23 cellular contexts compared by ENCODE assay signal in genomic region chr7:30272126-30272525, GRCh38. TPM values are rescaled to one million over a fixed set of nuclear protein-coding genes. Genes with fewer than 3 reads are reported as not detected.
DNase-seq lines count a peak whose midpoint lies in the region; ATAC-seq, FAIRE-seq and TF ChIP-seq lines count a peak whose summit lies in the region.
"Had no signal": no experiment of that assay in that cellular context is flagged by ENCODE, and none has a peak within 500 bp of the region (broad histone marks: within the 10 kb centered on the region; RNA-seq: fewer than 3 reads in every experiment).

No MANE protein-coding gene starts in this region.

- no peak for FAIRE-seq in K562 (lab: Jason Lieb, UNC)
- FAIRE-seq: A549, D721Med, G401.6, GM12891, GM19239 had no signal

- ATAC-seq in K562: no peak
- peak; percentile 38 for ATAC-seq in left lung
- ATAC-seq in upper lobe of right lung: peak; percentile 52
- no peak for ATAC-seq in HG03520 (IDR thresholded peaks at IDR 0.05; ENCODE audit: unreplicated experiment)
- ATAC-seq in HG02678 (IDR thresholded peaks at IDR 0.05; ENCODE audit: unreplicated experiment): no peak
- ATAC-seq: A549; CD8-positive, alpha-beta T cell had no signal

- H3K4me2 ChIP-seq in K562 (ENCODE audit: insufficient read depth, low read length): no peak overlapping the region
- H3K4me2 ChIP-seq: A549 had no signal

- in situ Hi-C loops in K562 (cut with MboI): no loop called here

- TF ChIP-seq RAD21 in K562 (CRISPR knock-in tag; conservative IDR thresholded peaks at IDR 0.05 in 1 of 2, IDR thresholded peaks at IDR 0.05 in 1 of 2): no peak

- H3K4me3 ChIP-seq in K562 (no peak overlapping the region), left lung (no peak overlapping the region), upper lobe of right lung (no peak overlapping the region)
- H3K4me3 ChIP-seq: A549; BLaER1 treated with 17β-estradiol and CSF1 and Interleukin-3, amounts not matched to agents 10 nM and 100 nM had no signal

- 50% methylated on average over 2 of the region's 2 CpGs for WGBS in K562 (ENCODE audit: insufficient coverage, low coverage, missing lambda C conversion rate)

- no peak overlapping the region for H2AFZ ChIP-seq in K562 (ENCODE audit: low read depth, low read length)

- no peaks in the 10 kb centered on the region for H3K27me3 Mint-ChIP-seq in mesothelial cell of epicardium (ENCODE audit: low read depth)
- H3K27me3 Mint-ChIP-seq: B cell; CD4-positive, alpha-beta T cell had no signal

- H3K36me3 ChIP-seq in K562 (ENCODE audit: control insufficient read depth, insufficient read depth, low read length) (no peaks in the 10 kb centered on the region), left lung (no peaks in the 10 kb centered on the region), upper lobe of right lung (no peaks in the 10 kb centered on the region)
- H3K36me3 ChIP-seq: BLaER1 treated with 17β-estradiol and CSF1 and Interleukin-3, amounts not matched to agents 10 nM and 100 nM had no signal

- H3K27ac ChIP-seq in K562 (ENCODE audit: extremely low read depth, low read depth, low read length) (no peak overlapping the region), left lung (no peak overlapping the region), upper lobe of right lung (no peak overlapping the region)
- H3K27ac ChIP-seq: 22Rv1; A549; BLaER1 treated with 17β-estradiol and CSF1 and Interleukin-3, amounts not matched to agents 10 nM and 100 nM; C4-2B had no signal

- no peak for TF ChIP-seq CTCF in K562 (IDR thresholded peaks at IDR 0.05 in 2 of 3, conservative IDR thresholded peaks at IDR 0.05 in 1 of 3; ENCODE audit: insufficient read depth in 2 of 3, low read depth in 1 of 3, low read length in 3 of 3)
- TF ChIP-seq CTCF in left lung (IDR thresholded peaks at IDR 0.05): no peak
- no peak for TF ChIP-seq CTCF in upper lobe of right lung (IDR thresholded peaks at IDR 0.05)
- TF ChIP-seq CTCF in mesothelial cell of epicardium (IDR thresholded peaks at IDR 0.05; ENCODE audit: unreplicated experiment): no peak

- no peak for TF ChIP-seq POLR2A in K562 (conservative IDR thresholded peaks at IDR 0.05)

- no peaks in the 10 kb centered on the region for H3K9me3 Mint-ChIP-seq in mesothelial cell of epicardium
- H3K9me3 Mint-ChIP-seq: CD4-positive, alpha-beta T cell; CD8-positive, alpha-beta T cell had no signal

- peak; percentile 42 for DNase-seq in NCI-H69 (lab: John Stamatoyannopoulos, UW)
- DNase-seq in K562 (ENCODE audit: extremely low read depth in 1 of 4, low spot score in 3 of 4): no peak
- DNase-seq in left lung: no peak
- DNase-seq in upper lobe of right lung: no peak
- DNase-seq in mesothelial cell of epicardium (ENCODE audit: low spot score in 2 of 2, unreplicated experiment in 2 of 2): no peak
- DNase-seq: AML-193; Caco-2; Calu3; CD4-positive, alpha-beta T cell; CD8-positive, alpha-beta T cell; DMS79 treated with DMSO at 0.1 percent for 48 hours; GF-D8 had no signal

- no peak overlapping the region for H3K27ac Mint-ChIP-seq in mesothelial cell of epicardium
- H3K27ac Mint-ChIP-seq: B cell; CD4-positive, alpha-beta T cell; CD8-positive, alpha-beta T cell had no signal

- intact Hi-C loops in K562 (cut with micrococcal nuclease): loop anchor here (5.0 to 10.0 kb wide), 2 partner anchors 110 to 463 kb away; no protein-coding TSS in a partner anchor
- intact Hi-C loops in left lung (cut with DNase I): loop anchor here in 1 of 2 donors (10.0 kb wide), 1 partner anchor 107 kb away; no protein-coding TSS in a partner anchor
- intact Hi-C loops in upper lobe of right lung (cut with DNase I): no loop called here

- no peak overlapping the region for H3K9ac ChIP-seq in K562 (ENCODE audit: insufficient read depth in 1 of 2, low read depth in 2 of 2, low read length in 2 of 2)
- H3K9ac ChIP-seq: BLaER1 treated with 17β-estradiol and CSF1 and Interleukin-3, amounts not matched to agents 10 nM and 100 nM had no signal

- no peak overlapping the region for H3K4me3 Mint-ChIP-seq in mesothelial cell of epicardium
- H3K4me3 Mint-ChIP-seq: B cell; CD4-positive, alpha-beta T cell; CD8-positive, alpha-beta T cell had no signal

- BruUV-seq in K562 (replicated peaks; lab: Mats Ljungman, UMichigan): no TSS peak

- no peak for TF ChIP-seq EP300 in K562 (IDR thresholded peaks at IDR 0.05; ENCODE audit: low read length)

- H3K79me2 ChIP-seq in K562 (ENCODE audit: control insufficient read depth, insufficient read depth, low read length): no peaks in the 10 kb centered on the region

- H3K9me3 ChIP-seq in K562 (replicated peaks; ENCODE audit: control insufficient read depth, insufficient read depth, low read depth, low read length) (no peaks in the 10 kb centered on the region), left lung (no peaks in the 10 kb centered on the region), upper lobe of right lung (no peaks in the 10 kb centered on the region)
- H3K9me3 ChIP-seq: A549; BLaER1 treated with 17β-estradiol and CSF1 and Interleukin-3, amounts not matched to agents 10 nM and 100 nM; Caco-2 had no signal

- no peaks in the 10 kb centered on the region for H3K9me1 ChIP-seq in K562 (ENCODE audit: control insufficient read depth, insufficient read depth, low read length)

- POLR2A ChIA-PET in K562 (lab: Yijun Ruan, JAX): no interaction called here

- H3K4me1 ChIP-seq in K562 (replicated peaks in 1 of 2; ENCODE audit: control insufficient read depth in 2 of 2, insufficient read depth in 2 of 2, low read length in 2 of 2): peaks cover 0 to 10% of the 10 kb centered on the region in 2 experiments; a peak in 3 of 5 replicates
- H3K4me1 ChIP-seq in left lung: peaks cover 0 to 7% of the 10 kb centered on the region in 2 donors
- H3K4me1 ChIP-seq in upper lobe of right lung: no peaks in the 10 kb centered on the region
- H3K4me1 ChIP-seq: A549, Caco-2 had no signal

- H3K36me3 Mint-ChIP-seq in mesothelial cell of epicardium: no peaks in the 10 kb centered on the region
- H3K36me3 Mint-ChIP-seq: CD8-positive, alpha-beta T cell had no signal

- no peaks in the 10 kb centered on the region for H3K4me1 Mint-ChIP-seq in mesothelial cell of epicardium

- H3K27me3 ChIP-seq in K562 (ENCODE audit: control insufficient read depth in 2 of 2, insufficient read depth in 2 of 2, low read length in 2 of 2): no peaks in the 10 kb centered on the region
- H3K27me3 ChIP-seq in left lung: no peaks in the 10 kb centered on the region
- no peaks in the 10 kb centered on the region for H3K27me3 ChIP-seq in upper lobe of right lung
- H3K27me3 ChIP-seq: BLaER1 treated with 17β-estradiol and CSF1 and Interleukin-3, amounts not matched to agents 10 nM and 100 nM had no signal

- CTCF ChIA-PET in K562 (lab: Yijun Ruan, JAX; ENCODE audit: low intra/inter-chr PET ratio): no interaction called here

- H4K20me1 ChIP-seq in K562 (replicated peaks; ENCODE audit: control insufficient read depth, insufficient read depth, low read length): no peaks in the 10 kb centered on the region
- H4K20me1 ChIP-seq: BLaER1 treated with 17β-estradiol and CSF1 and Interleukin-3, amounts not matched to agents 10 nM and 100 nM had no signal

TF ChIP-seq in K562, 482 proteins besides CTCF, POLR2A, EP300 and RAD21 (continues in another document):
- TF ChIP-seq ZNF717 (CRISPR knock-in tag; IDR thresholded peaks at IDR 0.05) (no peak), PRDM10 (IDR thresholded peaks at IDR 0.05; ENCODE audit: partially characterized antibody) (peak; percentile 52), MTF1 (CRISPR knock-in tag; IDR thresholded peaks at IDR 0.05; ENCODE audit: borderline replicate concordance) (no peak)

RNA-seq across cellular contexts. Expression of gene ZNRF2, which starts 12.3 kb away (rescaled TPM):
- total RNA-seq in K562 (2011; cell fraction: chromatin; rRNA removed; ENCODE audit: low replicate concordance): 5.4 and 16.5 TPM in 2 replicates
- 4.0 and 7.5 TPM in 2 replicates for total RNA-seq in K562 (2011; cell fraction: nucleolus; rRNA removed)
- 5.4 and 9.7 TPM in 2 replicates for total RNA-seq in K562 (2011; cell fraction: nucleoplasm; rRNA removed)
- total RNA-seq in K562 (2014; rRNA removed) (13.9 and 18.1 TPM in 2 replicates), K562 (2014; rRNA removed; fragmentation: Illumina TruSeq; extraction: Trizol) (6.8 and 8.1 TPM in 2 replicates), K562 (2015; rRNA removed; fragmentation: Illumina TruSeq; extraction: Trizol) (5.2 and 5.9 TPM in 2 replicates), K562 (2021) (8.3 and 9.4 TPM in 2 replicates), left lung (10 to 100 TPM; 18.3 to 19.5 TPM), upper lobe of right lung (24.6 TPM), mesothelial cell of epicardium (11.6 to 12.5 TPM (median 12.1 TPM) in 3 replicates)
- polyA plus RNA-seq in K562 (2011; rRNA removed) (4.1 and 5.5 TPM in 2 replicates), K562 (2014; fragmentation: Illumina TruSeq; extraction: Trizol) (4.7 and 5.5 TPM in 2 replicates), K562 (2014; fragmentation: Nextera tagmentation; extraction: Ambion mirVana) (1 to 10 TPM; 1.1 to 1.2 TPM), K562 (2014; rRNA removed) (4.7 and 4.9 TPM in 2 replicates)
- 1.7 and 3.0 TPM in 2 replicates for polyA plus RNA-seq in K562 (2011; cell fraction: cytosol; rRNA removed)
- 3.2 and 4.0 TPM in 2 replicates for polyA plus RNA-seq in K562 (2011; cell fraction: nucleus; rRNA removed)
- polyA plus RNA-seq in K562 (2012): 3.6 and 5.3 TPM in 2 replicates
- polyA minus RNA-seq in K562 (2011; rRNA and poly(A)+ RNA removed): 6.5 and 9.6 TPM in 2 replicates
- polyA minus RNA-seq in K562 (2011; cell fraction: cytosol; rRNA and poly(A)+ RNA removed): 4.6 and 5.2 TPM in 2 replicates
- polyA minus RNA-seq in K562 (2011; cell fraction: nucleus; rRNA and poly(A)+ RNA removed): 17.7 and 20.2 TPM in 2 replicates

Comparison
In these comparisons a context has a peak if more than half of its experiments do, and no peak if none do; other contexts are left out.
1. ATAC-seq: peak in left lung (single experiment) and upper lobe of right lung (single experiment); none in K562 (single experiment), HG03520 (single experiment) and HG02678 (single experiment).